ENCODE assay signal across 12 cellular contexts in genomic region chr14:77003960-77004710, GRCh38. TPM values are rescaled to one million over a fixed set of nuclear protein-coding genes. Genes with fewer than 3 reads are reported as not detected.
DNase-seq lines count a peak whose midpoint lies in the region; ATAC-seq and TF ChIP-seq lines count a peak whose summit lies in the region.
"Had no signal": no experiment of that assay in that cellular context is flagged by ENCODE, and none has a peak within 500 bp of the region (broad histone marks: within the 10 kb centered on the region; RNA-seq: fewer than 3 reads in every experiment).

No MANE protein-coding gene starts in this region.

- POLR2A ChIA-PET in CD8-positive, alpha-beta memory T cell (lab: Charles Lee), result no interaction called here

- H3K4me1 Mint-ChIP-seq in endodermal cell (peaks cover 46% of the 10 kb centered on the region), neural crest cell (peaks cover 53% of the 10 kb centered on the region)
- no peaks in the 10 kb centered on the region for H3K4me1 Mint-ChIP-seq in CD8-positive, alpha-beta memory T cell
- peaks cover 2% of the 10 kb centered on the region for H3K4me1 Mint-ChIP-seq in activated CD8-positive, alpha-beta memory T cell treated with anti-CD3 and anti-CD28 coated beads, Interleukin-2, amount 10 ng/mL, durations not matched to agents 7 days and 5 days

- H3K4me3 Mint-ChIP-seq in endodermal cell (no peak overlapping the region), neural crest cell (no peak overlapping the region)
- H3K4me3 Mint-ChIP-seq in CD8-positive, alpha-beta memory T cell, result no peak overlapping the region
- H3K4me3 Mint-ChIP-seq in activated CD8-positive, alpha-beta memory T cell treated with anti-CD3 and anti-CD28 coated beads, Interleukin-2, amount 10 ng/mL, durations not matched to agents 7 days and 5 days, result no peak overlapping the region
- H3K4me3 Mint-ChIP-seq: natural killer cell had no signal

- H3K27me3 Mint-ChIP-seq in endodermal cell (ENCODE audit: insufficient read depth) (no peaks in the 10 kb centered on the region), neural crest cell (ENCODE audit: low read depth) (no peaks in the 10 kb centered on the region)
- peaks cover 0 to 7% of the 10 kb centered on the region in 2 donors for H3K27me3 Mint-ChIP-seq in CD8-positive, alpha-beta memory T cell
- H3K27me3 Mint-ChIP-seq in activated CD8-positive, alpha-beta memory T cell treated with anti-CD3 and anti-CD28 coated beads, Interleukin-2, amount 10 ng/mL, durations not matched to agents 7 days and 5 days, result no peaks in the 10 kb centered on the region

- H3K9me3 Mint-ChIP-seq in endodermal cell, result no peaks in the 10 kb centered on the region
- H3K9me3 Mint-ChIP-seq in neural crest cell, result no peaks in the 10 kb centered on the region
- no peaks in the 10 kb centered on the region for H3K9me3 Mint-ChIP-seq in CD8-positive, alpha-beta memory T cell
- H3K9me3 Mint-ChIP-seq in activated CD8-positive, alpha-beta memory T cell treated with anti-CD3 and anti-CD28 coated beads, Interleukin-2, amount 10 ng/mL, durations not matched to agents 7 days and 5 days (ENCODE audit: low read depth), result no peaks in the 10 kb centered on the region
- H3K9me3 Mint-ChIP-seq: natural killer cell had no signal

- H3K27ac ChIP-seq in C4-2B (peak overlapping the region; percentile 90), endodermal cell (ENCODE audit: low read depth, low read length) (no peak overlapping the region)
- no peak overlapping the region for H3K27ac ChIP-seq in CD8-positive, alpha-beta memory T cell (ENCODE audit: low read depth, low read length)

- H3K9me3 ChIP-seq in MG63 (no peaks in the 10 kb centered on the region), endodermal cell (ENCODE audit: control insufficient read depth, low read length) (no peaks in the 10 kb centered on the region)
- no peaks in the 10 kb centered on the region for H3K9me3 ChIP-seq in CD8-positive, alpha-beta memory T cell (ENCODE audit: low read length)

- peaks cover 17% of the 10 kb centered on the region for H3K4me1 ChIP-seq in endodermal cell (ENCODE audit: control insufficient read depth, insufficient read depth, low read length)
- no peaks in the 10 kb centered on the region for H3K4me1 ChIP-seq in CD8-positive, alpha-beta memory T cell (ENCODE audit: insufficient read depth, low read length)

- no peaks in the 10 kb centered on the region for H3K36me3 ChIP-seq in MG63
- H3K36me3 ChIP-seq in endodermal cell (ENCODE audit: control insufficient read depth, insufficient read depth, low read length), result no peaks in the 10 kb centered on the region
- H3K36me3 ChIP-seq in CD8-positive, alpha-beta memory T cell (ENCODE audit: insufficient read depth, low read length), result no peaks in the 10 kb centered on the region

- H3K9ac ChIP-seq in endodermal cell (ENCODE audit: extremely low read depth, low read length, poor library complexity, severe bottlenecking), result no peak overlapping the region

- H3K27me3 ChIP-seq in MG63 (no peaks in the 10 kb centered on the region), endodermal cell (ENCODE audit: control insufficient read depth, insufficient read depth, low read length, poor library complexity, severe bottlenecking) (no peaks in the 10 kb centered on the region)
- H3K27me3 ChIP-seq in CD8-positive, alpha-beta memory T cell (ENCODE audit: insufficient read depth, low read length, poor library complexity, severe bottlenecking), result no peaks in the 10 kb centered on the region

- H3K36me3 Mint-ChIP-seq in endodermal cell (ENCODE audit: low read depth) (no peaks in the 10 kb centered on the region), neural crest cell (ENCODE audit: low read depth) (no peaks in the 10 kb centered on the region)
- no peaks in the 10 kb centered on the region for H3K36me3 Mint-ChIP-seq in CD8-positive, alpha-beta memory T cell
- no peaks in the 10 kb centered on the region for H3K36me3 Mint-ChIP-seq in activated CD8-positive, alpha-beta memory T cell treated with anti-CD3 and anti-CD28 coated beads, Interleukin-2, amount 10 ng/mL, durations not matched to agents 7 days and 5 days
- H3K36me3 Mint-ChIP-seq: natural killer cell had no signal

- H3K27ac Mint-ChIP-seq in endodermal cell, result peak overlapping the region; percentile 40
- peak overlapping the region; percentile 75 for H3K27ac Mint-ChIP-seq in neural crest cell (ENCODE audit: unreplicated experiment)
- peak overlapping the region in 1 of 8 donors; percentile 46 for H3K27ac Mint-ChIP-seq in CD8-positive, alpha-beta memory T cell
- H3K27ac Mint-ChIP-seq in activated CD8-positive, alpha-beta memory T cell treated with anti-CD3 and anti-CD28 coated beads, Interleukin-2, amount 10 ng/mL, durations not matched to agents 7 days and 5 days, result no peak overlapping the region
- H3K27ac Mint-ChIP-seq: natural killer cell had no signal

- DNase-seq in MG63 (peak; percentile 42), endodermal cell (peak; percentile 56), neural crest cell (ENCODE audit: low read depth, low spot score) (no peak)
- DNase-seq in stimulated activated CD4-positive, alpha-beta T cell treated with anti-CD3 and anti-CD28 coated beads, Interleukin-2, amount 100 ng/mL, for 24 hours, result no peak
- DNase-seq in CD8-positive, alpha-beta memory T cell, result no peak
- DNase-seq in activated CD8-positive, alpha-beta memory T cell treated with anti-CD3 and anti-CD28 coated beads, Interleukin-2, amount 10 ng/mL, durations not matched to agents 7 days and 5 days, result no peak
- DNase-seq: activated CD4-positive, alpha-beta T cell treated with anti-CD3 and anti-CD28 coated beads, Interleukin-2, amount 50 U/mL, for 4 hours; natural killer cell; OCI-M1; stimulated activated CD8-positive, alpha-beta memory T cell treated with anti-CD3 and anti-CD28 coated beads, Interleukin-4, amount 100 ng/mL, for 48 hours had no signal

- WGBS in endodermal cell (ENCODE audit: insufficient coverage in 1 of 2, insufficient read length in 1 of 2), 2 experiments, result 70% methylated on average over 5 of the region's 5 CpGs

- no peak for TF ChIP-seq CTCF in C4-2B (conservative IDR thresholded peaks at IDR 0.05)
- TF ChIP-seq CTCF in endodermal cell (conservative IDR thresholded peaks at IDR 0.05), result no peak
- no peak for TF ChIP-seq CTCF in neural crest cell (conservative IDR thresholded peaks at IDR 0.05)

- H3K4me3 ChIP-seq in MG63 (no peak overlapping the region), endodermal cell (ENCODE audit: low read length) (no peak overlapping the region)
- no peak overlapping the region for H3K4me3 ChIP-seq in CD8-positive, alpha-beta memory T cell (ENCODE audit: low read length)

- ATAC-seq in activated CD8-positive, alpha-beta memory T cell treated with anti-CD3 and anti-CD28 coated beads, Interleukin-2, amount 10 ng/mL, durations not matched to agents 7 days and 5 days, result no peak
- ATAC-seq in esophagus mucosa, result no peak
- ATAC-seq: natural killer cell had no signal

- CTCF ChIA-PET in CD8-positive, alpha-beta memory T cell (lab: Charles Lee), result no interaction called here
- CTCF ChIA-PET in activated CD8-positive, alpha-beta memory T cell treated with anti-CD3 and anti-CD28 coated beads, Interleukin-2, amount 10 ng/mL, durations not matched to agents 7 days and 5 days (lab: Charles Lee), result no interaction called here

RNA-seq across cellular contexts. Expression of gene IRF2BPL, which starts 24.4 kb away (rescaled TPM):
- total RNA-seq in MG63 (2014; rRNA removed; shearing (Covaris generic); ENCODE audit: low replicate concordance), result 18.1 and 34.9 TPM in 2 replicates
- total RNA-seq in endodermal cell (10 to 100 TPM; 34.2 to 44.3 TPM), neural crest cell (42.6 and 43.6 TPM in 2 replicates), esophagus mucosa (14.2 TPM)
- 74.1 TPM for polyA plus RNA-seq in endodermal cell (2013, experiment 1 of 2)
- polyA plus RNA-seq in endodermal cell (2013, experiment 2 of 2), result 75.5 TPM
- total RNA-seq in CD8-positive, alpha-beta memory T cell, result 10 to 100 TPM; 25.6 to 27.2 TPM
- polyA plus RNA-seq in CD8-positive, alpha-beta memory T cell, result 3.7 TPM
- 10 to 100 TPM; 19.7 to 24.9 TPM for total RNA-seq in activated CD8-positive, alpha-beta memory T cell treated with anti-CD3 and anti-CD28 coated beads, Interleukin-2, amount 10 ng/mL, durations not matched to agents 7 days and 5 days

Comparison
In these comparisons a context has a peak if more than half of its experiments do, and no peak if none do; other contexts are left out.
1. DNase-seq: peak in MG63 (single experiment) and endodermal cell (single experiment); none in neural crest cell (single experiment), stimulated activated CD4-positive, alpha-beta T cell treated with anti-CD3 and anti-CD28 coated beads, Interleukin-2, amount 100 ng/mL, for 24 hours (0 of 2), CD8-positive, alpha-beta memory T cell (0 of 5) and activated CD8-positive, alpha-beta memory T cell treated with anti-CD3 and anti-CD28 coated beads, Interleukin-2, amount 10 ng/mL, durations not matched to agents 7 days and 5 days (single experiment).